11 cellular contexts compared by ENCODE assay signal in genomic region chr10:107546986-107547385, GRCh38.
"Had no signal": no experiment of that assay in that cellular context is flagged by ENCODE, and none has a peak within 500 bp of the region (broad histone marks: within the 10 kb centered on the region; RNA-seq: fewer than 3 reads in every experiment).

No MANE protein-coding gene starts in this region.

- H3K4me3 Mint-ChIP-seq: neural crest cell; stimulated activated memory B cell treated with anti-CD40 and anti-IgM and Interleukin-4, amounts not matched to agents 10 μg/mL and 1 μg/mL and 100 μg/mL, for 72 hours had no signal

- H3K36me3 ChIP-seq: pancreas had no signal

- H3K4me1 Mint-ChIP-seq: stimulated activated memory B cell treated with anti-CD40 and anti-IgM and Interleukin-4, amounts not matched to agents 10 μg/mL and 1 μg/mL and 100 μg/mL, for 72 hours had no signal

- DNase-seq: activated CD4-positive, CD25-positive, alpha-beta regulatory T cell treated with anti-CD3 and anti-CD28 coated beads, Interleukin-2, amount 50 U/mL, for 72 hours; activated naive CD4-positive, alpha-beta T cell treated with Interleukin-2 at 50 U/mL for 16 hours; activated T-cell treated with anti-CD3 and anti-CD28 coated beads for 4 hours; hippocampal formation; pancreas; stimulated activated CD4-positive, alpha-beta T cell treated with anti-CD3 and anti-CD28 coated beads, Interleukin-2, amount 100 ng/mL, for 48 hours; T-helper 1 cell; T1000 had no signal

- H3K27ac Mint-ChIP-seq: stimulated activated memory B cell treated with anti-CD40 and anti-IgM and Interleukin-4, amounts not matched to agents 10 μg/mL and 1 μg/mL and 100 μg/mL, for 72 hours had no signal

- H3K9me3 ChIP-seq: pancreas had no signal

- H3K36me3 Mint-ChIP-seq: stimulated activated memory B cell treated with anti-CD40 and anti-IgM and Interleukin-4, amounts not matched to agents 10 μg/mL and 1 μg/mL and 100 μg/mL, for 72 hours had no signal

- H3K4me3 ChIP-seq: pancreas had no signal

- H3K27me3 Mint-ChIP-seq: stimulated activated memory B cell treated with anti-CD40 and anti-IgM and Interleukin-4, amounts not matched to agents 10 μg/mL and 1 μg/mL and 100 μg/mL, for 72 hours had no signal

- H3K4me1 ChIP-seq: pancreas had no signal

- H3K27ac ChIP-seq: pancreas had no signal

- ATAC-seq: pancreas; sciatic nerve; stimulated activated memory B cell treated with anti-CD40 and anti-IgM and Interleukin-4, amounts not matched to agents 10 μg/mL and 1 μg/mL and 100 μg/mL, for 72 hours had no signal
